Comparison of ENCODE assay signal across 8 cellular contexts in genomic region chr18:22223263-22223960, GRCh38. TPM values are rescaled to one million over a fixed set of nuclear protein-coding genes. Genes with fewer than 3 reads are reported as not detected.
A peak's percentile ranks its signal among the peaks of the same experiment; 100 is the strongest.
DNase-seq lines count a peak whose midpoint lies in the region; ATAC-seq and TF ChIP-seq lines count a peak whose summit lies in the region.

No MANE protein-coding gene starts in this region.

- no peaks in the 10 kb centered on the region for H3K36me3 Mint-ChIP-seq in naive thymus-derived CD8-positive, alpha-beta T cell

- ATAC-seq in HG03565 (IDR thresholded peaks at IDR 0.05; ENCODE audit: unreplicated experiment), result no peak
- ATAC-seq in GM18502 (IDR thresholded peaks at IDR 0.05; ENCODE audit: poor library complexity, unreplicated experiment), result no peak
- no peak for ATAC-seq in naive thymus-derived CD8-positive, alpha-beta T cell

- TF ChIP-seq CTCF in ascending aorta (IDR thresholded peaks at IDR 0.05), result no peak

- H3K9me3 Mint-ChIP-seq in naive thymus-derived CD8-positive, alpha-beta T cell, result peaks cover 0 to 4% (median 0%) of the 10 kb centered on the region in 9 donors

- peaks cover 2% of the 10 kb centered on the region in 2 donors for H3K4me1 ChIP-seq in ascending aorta

- no peak overlapping the region for H3K27ac ChIP-seq in ascending aorta

- peak overlapping the region in 1 of 10 donors; percentile 7 for H3K27ac Mint-ChIP-seq in naive thymus-derived CD8-positive, alpha-beta T cell

- intact Hi-C loops in ascending aorta (cut with DNase I), result loop anchor here (5.0 kb wide), 1 partner anchor 64 kb away; no protein-coding TSS in a partner anchor

- no peak overlapping the region for H3K4me3 ChIP-seq in ascending aorta

- DNase-seq in stimulated activated CD4-positive, alpha-beta T cell treated with anti-CD3 and anti-CD28 coated beads, Interleukin-1b, Interleukin-23, amount 100 ng/mL, for 48 hours, result peak; percentile 3
- DNase-seq in stimulated activated CD4-positive, alpha-beta T cell treated with anti-CD3 and anti-CD28 coated beads, Interleukin-4, amount 100 ng/mL, for 24 hours, result no peak
- peak; percentile 78 to 95 for DNase-seq in ascending aorta (ENCODE audit: low spot score in 2 of 2)
- DNase-seq in left kidney (ENCODE audit: low read depth, low spot score), result peak; percentile 25
- no peak for DNase-seq in DMS114 treated with DMSO at 0.1 percent for 48 hours (lab: John Stamatoyannopoulos, UW; ENCODE audit: unreplicated experiment)
- DNase-seq in naive thymus-derived CD8-positive, alpha-beta T cell, result no peak

- no peaks in the 10 kb centered on the region for H3K27me3 ChIP-seq in ascending aorta

- peak overlapping the region in 1 of 10 donors; percentile 17 for H3K4me3 Mint-ChIP-seq in naive thymus-derived CD8-positive, alpha-beta T cell

- no peaks in the 10 kb centered on the region for H3K9me3 ChIP-seq in ascending aorta

- H3K4me1 Mint-ChIP-seq in naive thymus-derived CD8-positive, alpha-beta T cell, result peaks cover 4 to 35% (median 18%) of the 10 kb centered on the region in 4 donors

- POLR2A ChIA-PET in naive thymus-derived CD8-positive, alpha-beta T cell (lab: Charles Lee), result no interaction called here

- H3K36me3 ChIP-seq in ascending aorta, result no peaks in the 10 kb centered on the region

- peaks cover 0 to 4% (median 0%) of the 10 kb centered on the region in 5 donors for H3K27me3 Mint-ChIP-seq in naive thymus-derived CD8-positive, alpha-beta T cell

RNA-seq across cellular contexts. Expression of gene GATA6, which starts 54.0 kb away (rescaled TPM):
- 89.3 TPM for total RNA-seq in ascending aorta
- total RNA-seq in naive thymus-derived CD8-positive, alpha-beta T cell, result under 1 TPM in 1 of 2 experiments, not detected in 1; 0.13 TPM
- polyA plus RNA-seq in naive thymus-derived CD8-positive, alpha-beta T cell, result under 1 TPM in 2 of 3 donors, not detected in 1; 0.03 to 0.88 TPM

Comparison
In these comparisons a context has a peak if more than half of its experiments do, and no peak if none do; other contexts are left out.
1. DNase-seq: peak in stimulated activated CD4-positive, alpha-beta T cell treated with anti-CD3 and anti-CD28 coated beads, Interleukin-1b, Interleukin-23, amount 100 ng/mL, for 48 hours (single experiment), ascending aorta (2 of 2) and left kidney (single experiment); none in stimulated activated CD4-positive, alpha-beta T cell treated with anti-CD3 and anti-CD28 coated beads, Interleukin-4, amount 100 ng/mL, for 24 hours (single experiment), DMS114 treated with DMSO at 0.1 percent for 48 hours (single experiment) and naive thymus-derived CD8-positive, alpha-beta T cell (0 of 10).
2. RNA of gene GATA6, which starts 54.0 kb away (total RNA-seq): 89.3 TPM in ascending aorta (single experiment); 0.13 TPM in naive thymus-derived CD8-positive, alpha-beta T cell; every median in the first group is over 10 times any median in the second.